Comparison of ENCODE assay signal across 8 cellular contexts in genomic region chr1:47996406-47997226, GRCh38. TPM values are rescaled to one million over a fixed set of nuclear protein-coding genes. Genes with fewer than 3 reads are reported as not detected.
DNase-seq lines count a peak whose midpoint lies in the region; ATAC-seq and TF ChIP-seq lines count a peak whose summit lies in the region.

No MANE protein-coding gene starts in this region.

- H3K4me3 ChIP-seq in coronary artery (peak overlapping the region; percentile 85), mesendoderm (ENCODE audit: low read length) (peak overlapping the region; percentile 53), urinary bladder (ENCODE audit: low read depth, low read length) (peak overlapping the region; percentile 66)

- peak overlapping the region; percentile 56 for H2BK120ac ChIP-seq in mesendoderm (ENCODE audit: low read depth, low read length)

- H3K18ac ChIP-seq in mesendoderm (ENCODE audit: low read length): peak overlapping the region; percentile 99

- no peak overlapping the region for H2BK5ac ChIP-seq in mesendoderm (ENCODE audit: low read length)

- H3K4me1 ChIP-seq in mesendoderm (ENCODE audit: control insufficient read depth, low read depth, low read length) (peaks cover 12% of the 10 kb centered on the region), urinary bladder (ENCODE audit: insufficient read depth) (no peaks in the 10 kb centered on the region)

- H3K27ac ChIP-seq in coronary artery: peak overlapping the region; percentile 93 to 94
- peak overlapping the region; percentile 93 for H3K27ac ChIP-seq in mesendoderm (ENCODE audit: low read depth, low read length)
- peak overlapping the region; percentile 86 for H3K27ac ChIP-seq in urinary bladder (ENCODE audit: low read depth)

- peak overlapping the region; percentile 49 for H3K23ac ChIP-seq in mesendoderm (ENCODE audit: low read length)

- no peak overlapping the region for H4K5ac ChIP-seq in mesendoderm (ENCODE audit: low read length)

- peaks cover 2% of the 10 kb centered on the region for H3K4me1 Mint-ChIP-seq in activated CD8-positive, alpha-beta memory T cell treated with anti-CD3 and anti-CD28 coated beads, Interleukin-2, amount 10 ng/mL, durations not matched to agents 7 days and 5 days

- peak overlapping the region; percentile 92 for H3K4ac ChIP-seq in mesendoderm (ENCODE audit: low read depth, low read length)

- ATAC-seq in activated CD8-positive, alpha-beta memory T cell treated with anti-CD3 and anti-CD28 coated beads, Interleukin-2, amount 10 ng/mL, durations not matched to agents 7 days and 5 days: no peak
- ATAC-seq in GM19328 (IDR thresholded peaks at IDR 0.05; ENCODE audit: unreplicated experiment): no peak

- H3K79me2 ChIP-seq in mesendoderm (ENCODE audit: control insufficient read depth, insufficient read depth, low read length): peaks cover 4% of the 10 kb centered on the region

- peaks cover 5% of the 10 kb centered on the region for H3K79me1 ChIP-seq in mesendoderm (ENCODE audit: low read length)

- CTCF ChIA-PET in activated CD8-positive, alpha-beta memory T cell treated with anti-CD3 and anti-CD28 coated beads, Interleukin-2, amount 10 ng/mL, durations not matched to agents 7 days and 5 days (lab: Charles Lee): interaction anchor here (0.8 to 2.8 kb wide), 8 partner anchors 12 to 547 kb away, joined by 3 to 25 read pairs (median 4); no protein-coding TSS in a partner anchor

- peak overlapping the region; percentile 91 for H3K56ac ChIP-seq in mesendoderm (ENCODE audit: low read length)

- no CpG with 5 or more reads among the region's 80 CpGs for WGBS in mesendoderm (ENCODE audit: extremely low coverage, insufficient coverage, low lambda C conversion rate)
- 2% methylated on average over 80 of the region's 80 CpGs for WGBS in urinary bladder

- peaks cover 54% of the 10 kb centered on the region for H3K27me3 Mint-ChIP-seq in activated CD8-positive, alpha-beta memory T cell treated with anti-CD3 and anti-CD28 coated beads, Interleukin-2, amount 10 ng/mL, durations not matched to agents 7 days and 5 days

- H2BK15ac ChIP-seq in mesendoderm (replicated peaks; ENCODE audit: low read depth): peak overlapping the region; percentile 14

- H2AK5ac ChIP-seq in mesendoderm (ENCODE audit: low read length): no peak overlapping the region

- H3K27ac Mint-ChIP-seq in activated CD8-positive, alpha-beta memory T cell treated with anti-CD3 and anti-CD28 coated beads, Interleukin-2, amount 10 ng/mL, durations not matched to agents 7 days and 5 days: no peak overlapping the region

- H3K9me3 Mint-ChIP-seq in activated CD8-positive, alpha-beta memory T cell treated with anti-CD3 and anti-CD28 coated beads, Interleukin-2, amount 10 ng/mL, durations not matched to agents 7 days and 5 days (ENCODE audit: low read depth): no peaks in the 10 kb centered on the region

- H3K36me3 ChIP-seq in mesendoderm (ENCODE audit: control insufficient read depth, insufficient read depth, low read length): no peaks in the 10 kb centered on the region
- no peaks in the 10 kb centered on the region for H3K36me3 ChIP-seq in urinary bladder (ENCODE audit: insufficient read depth)

- DNase-seq in activated CD8-positive, alpha-beta memory T cell treated with anti-CD3 and anti-CD28 coated beads, Interleukin-2, amount 10 ng/mL, durations not matched to agents 7 days and 5 days: no peak
- DNase-seq in activated CD8-positive, alpha-beta memory T cell treated with anti-CD3 and anti-CD28 coated beads, Interleukin-2, amount 50 U/mL, for 4 hours: no peak
- DNase-seq in coronary artery (ENCODE audit: low spot score) (no peak), mesendoderm (peak; percentile 53), NCI-H2107 (lab: John Stamatoyannopoulos, UW) (no peak), erythroblast (lab: John Stamatoyannopoulos, UW) (no peak)

- peak overlapping the region; percentile 44 for H3K4me2 ChIP-seq in mesendoderm (ENCODE audit: low read length)

- peak overlapping the region; percentile 29 for H3K4me3 Mint-ChIP-seq in activated CD8-positive, alpha-beta memory T cell treated with anti-CD3 and anti-CD28 coated beads, Interleukin-2, amount 10 ng/mL, durations not matched to agents 7 days and 5 days

- no peaks in the 10 kb centered on the region for H3K36me3 Mint-ChIP-seq in activated CD8-positive, alpha-beta memory T cell treated with anti-CD3 and anti-CD28 coated beads, Interleukin-2, amount 10 ng/mL, durations not matched to agents 7 days and 5 days

- peak overlapping the region; percentile 81 for H4K8ac ChIP-seq in mesendoderm (ENCODE audit: low read depth, low read length)

- peak overlapping the region; percentile 82 for H3K9ac ChIP-seq in mesendoderm (ENCODE audit: low read length)

- H3K27me3 ChIP-seq in mesendoderm (ENCODE audit: insufficient read depth, low read length, poor library complexity): peaks cover 2% of the 10 kb centered on the region

- no peak for TF ChIP-seq CTCF in coronary artery (IDR thresholded peaks at IDR 0.05)

- TF ChIP-seq POLR2A in erythroblast (IDR thresholded peaks at IDR 0.05; ENCODE audit: low read length): no peak

RNA-seq across cellular contexts. Expression of gene TRABD2B, which starts 0.6 kb away (rescaled TPM):
- total RNA-seq in activated CD8-positive, alpha-beta memory T cell treated with anti-CD3 and anti-CD28 coated beads, Interleukin-2, amount 10 ng/mL, durations not matched to agents 7 days and 5 days: not detected
- polyA plus RNA-seq in mesendoderm (2013, experiment 1 of 2): 3.4 TPM
- 2.7 TPM for polyA plus RNA-seq in mesendoderm (2013, experiment 2 of 2)
- 2.4 TPM for total RNA-seq in urinary bladder
- 6.1 TPM for polyA plus RNA-seq in urinary bladder
